Comparison of ENCODE assay signal across 1 cellular context in genomic region chr20:46013826-46014516, GRCh38.
TF ChIP-seq lines count a peak whose summit lies in the region.

No MANE protein-coding gene starts in this region.

TF ChIP-seq in H1, 55 proteins besides CTCF, POLR2A, EP300 and RAD21:
- TF ChIP-seq BACH1 (IDR thresholded peaks at IDR 0.05; ENCODE audit: low read length) (peak; percentile 80), CHD1 (IDR thresholded peaks at IDR 0.05; ENCODE audit: low read depth, low read length) (no peak), CBX8 (IDR thresholded peaks at IDR 0.05; ENCODE audit: borderline replicate concordance, low read depth, low read length) (no peak), JUN (IDR thresholded peaks at IDR 0.05; ENCODE audit: low read depth, low read length) (no peak), HDAC6 (IDR thresholded peaks at IDR 0.05; ENCODE audit: low read depth, low read length) (no peak), MAX (IDR thresholded peaks at IDR 0.05) (peak; percentile 93), EGR1 (IDR thresholded peaks at IDR 0.05; ENCODE audit: borderline replicate concordance, low read depth, low read length) (no peak), USF2 (IDR thresholded peaks at IDR 0.05; ENCODE audit: low read length) (no peak), ATF3 (IDR thresholded peaks at IDR 0.05; ENCODE audit: insufficient read depth, low read depth, low read length) (no peak), RXRA (IDR thresholded peaks at IDR 0.05; ENCODE audit: insufficient read depth, low read depth, low read length) (no peak), CEBPB (IDR thresholded peaks at IDR 0.05; ENCODE audit: low read depth, low read length) (no peak), NRF1 (IDR thresholded peaks at IDR 0.05; ENCODE audit: low read depth, low read length) (no peak), TEAD4 (IDR thresholded peaks at IDR 0.05; ENCODE audit: low read depth, low read length) (no peak), RBBP5 (IDR thresholded peaks at IDR 0.05; ENCODE audit: borderline replicate concordance, low read depth, low read length) (peak; percentile 38; the same call in 1 of the 2 replicates), E2F6 (IDR thresholded peaks at IDR 0.05) (peak; percentile 87), SP4 (IDR thresholded peaks at IDR 0.05; ENCODE audit: low read length) (peak; percentile 59; the same call in 1 of the 2 replicates), KDM1A (IDR thresholded peaks at IDR 0.05; ENCODE audit: borderline replicate concordance, low read length) (peak; percentile 62; the same call in 1 of the 2 replicates), PHF8 (conservative IDR thresholded peaks at IDR 0.05; ENCODE audit: low read depth, low read length) (peak; percentile 47; the same call in 1 of the 2 replicates), RNF2 (IDR thresholded peaks at IDR 0.05; ENCODE audit: borderline replicate concordance, low read depth, low read length, missing control alignments, poor library complexity, severe bottlenecking) (no peak), SAP30 (IDR thresholded peaks at IDR 0.05; ENCODE audit: insufficient read depth, insufficient replicate concordance, low read length) (no peak), SRF (IDR thresholded peaks at IDR 0.05; ENCODE audit: low read depth, low read length) (no peak), YY1 (IDR thresholded peaks at IDR 0.05; ENCODE audit: low read depth, low read length) (no peak; the same call in 1 of the 2 replicates), SIN3A (conservative IDR thresholded peaks at IDR 0.05 in 1 of 2, IDR thresholded peaks at IDR 0.05 in 1 of 2; ENCODE audit: low read depth in 1 of 2, low read length in 2 of 2) (peak in 1 of 2 experiments; percentile 59; a peak in 1 of 4 replicates), SIRT6 (IDR thresholded peaks at IDR 0.05; ENCODE audit: low read length) (no peak), RFX5 (IDR thresholded peaks at IDR 0.05; ENCODE audit: borderline replicate concordance, low read depth, low read length) (no peak), ZNF274 (IDR thresholded peaks at IDR 0.05; ENCODE audit: borderline replicate concordance, extremely low read depth, low read length) (no peak), KDM5A (IDR thresholded peaks at IDR 0.05; ENCODE audit: low read length) (no peak), BCL11A (IDR thresholded peaks at IDR 0.05; ENCODE audit: low read depth in 2 of 2, low read length in 2 of 2) (no peak), SIX5 (IDR thresholded peaks at IDR 0.05; ENCODE audit: low read depth, low read length) (no peak), ATF2 (IDR thresholded peaks at IDR 0.05; ENCODE audit: low read length) (no peak), POU5F1 (IDR thresholded peaks at IDR 0.05; ENCODE audit: low read depth, low read length) (no peak), HDAC2 (IDR thresholded peaks at IDR 0.05; ENCODE audit: borderline replicate concordance in 1 of 2, low read depth in 2 of 2, low read length in 2 of 2) (peak; percentile 12 to 74; a peak in 2 of 4 replicates), CHD7 (IDR thresholded peaks at IDR 0.05; ENCODE audit: insufficient replicate concordance, low read length) (no peak), CHD2 (IDR thresholded peaks at IDR 0.05; ENCODE audit: low read length) (no peak), SUZ12 (IDR thresholded peaks at IDR 0.05; ENCODE audit: low read length) (no peak; the same call in 1 of the 2 replicates), CREB1 (IDR thresholded peaks at IDR 0.05) (peak; percentile 67), TCF12 (IDR thresholded peaks at IDR 0.05; ENCODE audit: low read depth, low read length) (peak; percentile 94), TBP (IDR thresholded peaks at IDR 0.05; ENCODE audit: low read depth, low read length) (no peak), SP2 (IDR thresholded peaks at IDR 0.05; ENCODE audit: low read length) (no peak), EZH2 (IDR thresholded peaks at IDR 0.05; ENCODE audit: low read depth, low read length, severe bottlenecking) (peak; percentile 26), FOSL1 (IDR thresholded peaks at IDR 0.05; ENCODE audit: insufficient read depth, low read depth, low read length) (no peak), GABPA (IDR thresholded peaks at IDR 0.05; ENCODE audit: borderline replicate concordance, insufficient read depth, low read length) (peak; percentile 52; the same call in 1 of the 2 replicates), NANOG (IDR thresholded peaks at IDR 0.05; ENCODE audit: insufficient read depth, low read depth, low read length, poor library complexity, severe bottlenecking) (no peak), CBX5 (IDR thresholded peaks at IDR 0.05; ENCODE audit: low read depth, low read length) (no peak), MAFK (IDR thresholded peaks at IDR 0.05; ENCODE audit: low read depth, low read length) (no peak), CTBP2 (IDR thresholded peaks at IDR 0.05; ENCODE audit: borderline replicate concordance, insufficient read depth, insufficient read length, low read length) (peak; percentile 47), TAF1 (IDR thresholded peaks at IDR 0.05; ENCODE audit: low read depth, low read length) (no peak), BRCA1 (IDR thresholded peaks at IDR 0.05; ENCODE audit: low read depth, low read length) (no peak), SP1 (IDR thresholded peaks at IDR 0.05; ENCODE audit: low read depth, low read length) (0 out of 2 replicates have a peak, but pooled peaks have one; percentile 16), GTF2F1 (IDR thresholded peaks at IDR 0.05; ENCODE audit: borderline replicate concordance, low read depth, low read length) (no peak), ASH2L (IDR thresholded peaks at IDR 0.05; ENCODE audit: low read length) (peak; percentile 94), KDM4A (IDR thresholded peaks at IDR 0.05; ENCODE audit: low read depth, low read length, severe bottlenecking) (peak; percentile 62), POLR2AphosphoS5 (IDR thresholded peaks at IDR 0.05; ENCODE audit: low read depth, low read length) (no peak), TAF7 (optimal IDR thresholded peaks at IDR 0.05; ENCODE audit: borderline replicate concordance, low read depth, low read length) (peak; percentile 40), JUND (IDR thresholded peaks at IDR 0.05; ENCODE audit: low read length) (no peak)
